ENCODE assay signal across 1 cellular context in the genomic region with DNA sequence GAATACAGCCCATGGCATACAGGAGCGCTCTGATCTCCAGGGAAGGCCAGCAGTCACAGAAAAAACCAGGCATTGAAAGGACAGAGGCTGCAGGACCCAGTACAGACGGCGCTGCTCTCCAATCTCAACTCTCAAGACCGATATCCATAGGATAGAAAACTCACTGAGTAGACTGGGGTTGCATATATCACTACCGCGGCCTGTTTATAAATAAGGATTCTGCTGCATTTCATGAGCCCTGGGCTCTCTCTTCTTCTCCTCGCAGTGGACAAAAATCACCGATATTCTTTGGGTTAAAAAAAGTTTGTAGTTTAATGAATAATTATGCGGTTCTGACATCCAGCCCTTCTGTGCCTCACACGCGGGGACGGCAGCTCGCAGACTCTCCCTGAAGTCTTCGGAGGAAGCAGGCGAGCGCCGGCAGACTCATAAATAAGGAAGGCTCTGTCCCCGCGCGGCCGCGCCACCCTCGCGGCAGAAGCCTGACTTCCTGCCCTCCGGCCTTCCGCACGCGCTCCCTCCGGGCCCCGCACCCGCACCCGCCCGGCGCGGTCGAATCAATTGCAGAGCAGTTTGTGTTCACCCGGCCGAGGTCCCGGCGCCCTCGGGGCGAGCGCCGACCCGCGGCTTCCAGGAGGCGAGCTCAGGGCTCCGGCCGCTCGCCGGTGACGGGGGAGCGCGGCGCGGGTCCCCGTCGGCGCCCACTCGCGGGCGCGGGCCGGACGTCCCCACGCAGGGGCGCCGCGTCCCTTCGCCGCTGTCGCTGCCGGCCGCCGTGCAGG.
TF ChIP-seq lines count a peak whose summit lies in the region.

Gene FAM78A (minus strand): TSS at position 404 of the 782 bp plus-strand sequence. CDS start 331 bp downstream, at position 73.

TF ChIP-seq in K562, 482 proteins besides CTCF, POLR2A, EP300 and RAD21:
- TF ChIP-seq, protein P1, sequence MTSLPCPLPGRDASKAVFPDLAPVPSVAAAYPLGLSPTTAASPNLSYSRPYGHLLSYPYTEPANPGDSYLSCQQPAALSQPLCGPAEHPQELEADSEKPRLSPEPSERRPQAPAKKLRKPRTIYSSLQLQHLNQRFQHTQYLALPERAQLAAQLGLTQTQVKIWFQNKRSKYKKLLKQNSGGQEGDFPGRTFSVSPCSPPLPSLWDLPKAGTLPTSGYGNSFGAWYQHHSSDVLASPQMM (CRISPR knock-in tag; IDR thresholded peaks at IDR 0.05) = no peak
- TF ChIP-seq EZH2 (IDR thresholded peaks at IDR 0.05; ENCODE audit: borderline replicate concordance, low read depth, low read length) (no peak), HCFC1 (IDR thresholded peaks at IDR 0.05; ENCODE audit: low read depth, low read length) (peak; percentile 15; the same call in 1 of the 2 replicates), ZC3H11A (IDR thresholded peaks at IDR 0.05; ENCODE audit: low read depth, low read length) (peak; percentile 18; the same call in 1 of the 2 replicates), BHLHE40 (IDR thresholded peaks at IDR 0.05; ENCODE audit: low read length) (peak; percentile 74), SMARCC2 (IDR thresholded peaks at IDR 0.05; ENCODE audit: low read depth) (no peak), MED1 (CRISPR knock-in tag; IDR thresholded peaks at IDR 0.05; ENCODE audit: borderline replicate concordance) (no peak), ZBTB1 (CRISPR knock-in tag; IDR thresholded peaks at IDR 0.05; ENCODE audit: borderline replicate concordance, low read depth) (no peak), SMC3 (conservative IDR thresholded peaks at IDR 0.05; ENCODE audit: insufficient read depth, low read depth, low read length) (0 out of 2 replicates have a peak, but pooled peaks have one; percentile 17), PRMT5 (CRISPR knock-in tag; IDR thresholded peaks at IDR 0.05) (no peak), MXI1 (IDR thresholded peaks at IDR 0.05; ENCODE audit: low read depth, low read length) (peak; percentile 47; the same call in 1 of the 2 replicates), POLR3G (IDR thresholded peaks at IDR 0.05; ENCODE audit: extremely low read depth, insufficient read length, insufficient replicate concordance) (no peak), HLTF (IDR thresholded peaks at IDR 0.05) (no peak), GTF3C2 (IDR thresholded peaks at IDR 0.05; ENCODE audit: borderline replicate concordance, extremely low read depth, insufficient read length) (no peak), ZNF644 (tag; IDR thresholded peaks at IDR 0.05; ENCODE audit: low read depth) (no peak), KDM5B (IDR thresholded peaks at IDR 0.05; ENCODE audit: insufficient replicate concordance, low read depth, low read length) (no peak), ZNF695 (CRISPR knock-in tag; IDR thresholded peaks at IDR 0.05) (no peak), JUN (IDR thresholded peaks at IDR 0.05; ENCODE audit: borderline replicate concordance, low read depth, low read length) (peak; percentile 47; the same call in 1 of the 2 replicates), JUN (CRISPR knock-in tag; IDR thresholded peaks at IDR 0.05; ENCODE audit: borderline replicate concordance) (no peak), E2F1 (CRISPR knock-in tag; IDR thresholded peaks at IDR 0.05) (peak; percentile 85), MYC (IDR thresholded peaks at IDR 0.05; ENCODE audit: low read depth, low read length) (peak; percentile 82), MYC (CRISPR knock-in tag; IDR thresholded peaks at IDR 0.05; ENCODE audit: borderline replicate concordance, low read depth) (no peak)
- TF ChIP-seq, protein P2, sequence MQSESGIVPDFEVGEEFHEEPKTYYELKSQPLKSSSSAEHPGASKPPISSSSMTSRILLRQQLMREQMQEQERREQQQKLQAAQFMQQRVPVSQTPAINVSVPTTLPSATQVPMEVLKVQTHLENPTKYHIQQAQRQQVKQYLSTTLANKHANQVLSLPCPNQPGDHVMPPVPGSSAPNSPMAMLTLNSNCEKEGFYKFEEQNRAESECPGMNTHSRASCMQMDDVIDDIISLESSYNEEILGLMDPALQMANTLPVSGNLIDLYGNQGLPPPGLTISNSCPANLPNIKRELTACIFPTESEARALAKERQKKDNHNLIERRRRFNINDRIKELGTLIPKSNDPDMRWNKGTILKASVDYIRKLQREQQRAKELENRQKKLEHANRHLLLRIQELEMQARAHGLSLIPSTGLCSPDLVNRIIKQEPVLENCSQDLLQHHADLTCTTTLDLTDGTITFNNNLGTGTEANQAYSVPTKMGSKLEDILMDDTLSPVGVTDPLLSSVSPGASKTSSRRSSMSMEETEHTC (IDR thresholded peaks at IDR 0.05) = no peak
TF ChIP-seq in K562: peak in this region for 8.
